28 cellular contexts compared by ENCODE assay signal in the genomic region with DNA sequence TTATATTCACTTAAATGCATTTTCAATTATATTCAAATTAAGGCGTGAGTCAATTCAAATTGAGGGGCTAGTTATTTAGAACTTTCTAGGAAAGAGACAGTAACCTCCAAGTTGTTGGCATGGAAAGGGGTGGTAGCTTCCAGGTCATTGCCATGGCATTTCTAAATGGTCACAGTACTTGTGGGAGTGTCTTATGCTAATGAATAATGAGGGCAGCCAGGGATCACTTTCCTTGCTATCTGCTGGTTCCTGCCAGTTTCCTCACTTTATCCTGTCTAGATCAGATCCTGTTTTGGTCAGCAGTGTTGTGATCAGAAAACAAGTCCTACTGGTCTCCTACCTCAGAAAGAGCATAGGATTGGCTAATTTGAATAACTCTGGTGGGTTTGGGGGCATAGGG. TPM values are rescaled to one million over a fixed set of nuclear protein-coding genes. Genes with fewer than 3 reads are reported as not detected.
"Had no signal": no experiment of that assay in that cellular context is flagged by ENCODE, and none has a peak within 500 bp of the region (broad histone marks: within the 10 kb centered on the region; RNA-seq: fewer than 3 reads in every experiment).

No MANE protein-coding gene starts in this region.

- H3K27me3 ChIP-seq: breast epithelium, dorsolateral prefrontal cortex, testis, tibial artery, upper lobe of left lung had no signal

- H3K36me3 ChIP-seq: breast epithelium, esophagus squamous epithelium, sigmoid colon, tibial artery, upper lobe of left lung had no signal

- H3K4me1 ChIP-seq: breast epithelium, sigmoid colon, testis, tibial artery, upper lobe of left lung had no signal

- DNase-seq: dorsolateral prefrontal cortex; effector CD4-positive, alpha-beta T cell; esophagus squamous epithelium; foreskin melanocyte; left cardiac atrium; left ventricle myocardium superior; mesenchymal stem cell; naive thymus-derived CD8-positive, alpha-beta T cell; nephron progenitor cell; nucleus accumbens; posterior cingulate gyrus; sigmoid colon; stimulated activated CD4-positive, alpha-beta T cell treated with anti-CD3 and anti-CD28 coated beads, Interleukin-2, amount 100 ng/mL, for 24 hours; stimulated activated CD4-positive, alpha-beta T cell treated with anti-CD3 and anti-CD28 coated beads, Interleukin-4, amount 100 ng/mL, for 4 hours; stimulated activated naive CD8-positive, alpha-beta T cell treated with anti-CD3 and anti-CD28 coated beads, Interleukin-15, Interleukin-2, amounts not matched to agents 100 U/mL and 50 U/mL, for 24 hours; substantia nigra; testis; tibial artery; upper lobe of left lung had no signal

- H3K4me3 Mint-ChIP-seq: naive thymus-derived CD8-positive, alpha-beta T cell; nephron progenitor cell; stimulated activated memory B cell treated with anti-CD40 and anti-IgM and Interleukin-4, amounts not matched to agents 10 μg/mL and 1 μg/mL and 100 μg/mL, for 72 hours had no signal

- H3K36me3 Mint-ChIP-seq: naive thymus-derived CD8-positive, alpha-beta T cell; stimulated activated memory B cell treated with anti-CD40 and anti-IgM and Interleukin-4, amounts not matched to agents 10 μg/mL and 1 μg/mL and 100 μg/mL, for 72 hours had no signal

- ATAC-seq: left cardiac atrium; left ventricle myocardium superior; naive thymus-derived CD8-positive, alpha-beta T cell; stimulated activated memory B cell treated with anti-CD40 and anti-IgM and Interleukin-4, amounts not matched to agents 10 μg/mL and 1 μg/mL and 100 μg/mL, for 72 hours; stimulated activated naive CD8-positive, alpha-beta T cell treated with anti-CD3 and anti-CD28 coated beads, Interleukin-15, Interleukin-2, amounts not matched to agents 100 U/mL and 50 U/mL, for 24 hours had no signal

- H3K27ac Mint-ChIP-seq: naive thymus-derived CD8-positive, alpha-beta T cell; nephron progenitor cell; stimulated activated memory B cell treated with anti-CD40 and anti-IgM and Interleukin-4, amounts not matched to agents 10 μg/mL and 1 μg/mL and 100 μg/mL, for 72 hours had no signal

- H3K4me3 ChIP-seq: breast epithelium, coronary artery, dorsolateral prefrontal cortex, esophagus squamous epithelium, lung, sigmoid colon, testis, tibial artery, upper lobe of left lung had no signal

- H3K9me3 Mint-ChIP-seq: naive thymus-derived CD8-positive, alpha-beta T cell; stimulated activated memory B cell treated with anti-CD40 and anti-IgM and Interleukin-4, amounts not matched to agents 10 μg/mL and 1 μg/mL and 100 μg/mL, for 72 hours had no signal

- H3K27ac ChIP-seq: breast epithelium, coronary artery, dorsolateral prefrontal cortex, esophagus squamous epithelium, sigmoid colon, testis, tibial artery, upper lobe of left lung had no signal

- H3K9me3 ChIP-seq: breast epithelium, esophagus squamous epithelium, sigmoid colon, testis, tibial artery, upper lobe of left lung had no signal

- H3K4me1 Mint-ChIP-seq: nephron progenitor cell had no signal

RNA-seq across cellular contexts. Expression of a gene that starts 44.5 kb away (rescaled TPM):
- total RNA-seq: cardiac septum; left cardiac atrium; left ventricle myocardium superior; myocyte; naive thymus-derived CD8-positive, alpha-beta T cell; osteocyte; pulmonary artery endothelial cell; sigmoid colon; skeletal muscle tissue had no signal
- polyA plus RNA-seq: naive thymus-derived CD8-positive, alpha-beta T cell had no signal
